Comparison of ENCODE assay signal across 14 cellular contexts in genomic region chr16:87705780-87706277, GRCh38. TPM values are rescaled to one million over a fixed set of nuclear protein-coding genes. Genes with fewer than 3 reads are reported as not detected.
DNase-seq lines count a peak whose midpoint lies in the region; ATAC-seq and TF ChIP-seq lines count a peak whose summit lies in the region.
"Had no signal": no experiment of that assay in that cellular context is flagged by ENCODE, and none has a peak within 500 bp of the region (broad histone marks: within the 10 kb centered on the region; RNA-seq: fewer than 3 reads in every experiment).

No MANE protein-coding gene starts in this region.

- no peaks in the 10 kb centered on the region for H3K9me3 Mint-ChIP-seq in endodermal cell
- H3K9me3 Mint-ChIP-seq: activated naive CD8-positive, alpha-beta T cell treated with anti-CD3 and anti-CD28 coated beads for 36 hours; H9; stimulated activated naive CD8-positive, alpha-beta T cell treated with anti-CD3 and anti-CD28 coated beads, Interleukin-15, amount 100 ng/mL, for 72 hours had no signal

- no peaks in the 10 kb centered on the region for H3K9me3 ChIP-seq in endodermal cell (ENCODE audit: control insufficient read depth, low read length)
- H3K9me3 ChIP-seq in upper lobe of left lung, result no peaks in the 10 kb centered on the region

- peaks cover 22% of the 10 kb centered on the region for H3K36me3 ChIP-seq in endodermal cell (ENCODE audit: control insufficient read depth, insufficient read depth, low read length)
- H3K36me3 ChIP-seq in upper lobe of left lung, result peaks cover 14 to 77% (median 47%) of the 10 kb centered on the region in 4 donors

- H3K4me3 ChIP-seq in endodermal cell (ENCODE audit: low read length), result no peak overlapping the region
- peak overlapping the region in 1 of 4 donors; percentile 33 for H3K4me3 ChIP-seq in upper lobe of left lung

- H3K4me3 Mint-ChIP-seq in endodermal cell, result peak overlapping the region; percentile 11
- H3K4me3 Mint-ChIP-seq: activated naive CD8-positive, alpha-beta T cell treated with anti-CD3 and anti-CD28 coated beads for 36 hours; H9; stimulated activated naive CD8-positive, alpha-beta T cell treated with anti-CD3 and anti-CD28 coated beads, Interleukin-15, amount 100 ng/mL, for 72 hours had no signal

- H3K27me3 Mint-ChIP-seq in endodermal cell (ENCODE audit: insufficient read depth), result no peaks in the 10 kb centered on the region
- H3K27me3 Mint-ChIP-seq: activated naive CD8-positive, alpha-beta T cell treated with anti-CD3 and anti-CD28 coated beads for 36 hours; stimulated activated naive CD8-positive, alpha-beta T cell treated with anti-CD3 and anti-CD28 coated beads, Interleukin-15, amount 100 ng/mL, for 72 hours had no signal

- peak in 1 of 2 donors; percentile 54 for ATAC-seq in upper lobe of left lung (ENCODE audit: low FRiP score in 2 of 2)
- ATAC-seq in HG03354 (IDR thresholded peaks at IDR 0.05; ENCODE audit: poor library complexity, severe bottlenecking, unreplicated experiment), result no peak
- ATAC-seq in HG03039 (IDR thresholded peaks at IDR 0.05; ENCODE audit: unreplicated experiment), result no peak
- ATAC-seq: stimulated activated naive CD8-positive, alpha-beta T cell treated with anti-CD3 and anti-CD28 coated beads, Interleukin-15, amount 100 ng/mL, for 72 hours had no signal

- TF ChIP-seq CTCF in endodermal cell (conservative IDR thresholded peaks at IDR 0.05) (no peak), upper lobe of left lung (IDR thresholded peaks at IDR 0.05) (no peak), GM10248 (IDR thresholded peaks at IDR 0.05; ENCODE audit: control extremely low read depth, extremely low read depth, low read depth, missing control alignments) (no peak)

- DNase-seq in NCI-H345 (lab: John Stamatoyannopoulos, UW) (peak; percentile 78), NCI-H345 treated with DMSO at 0.1 percent for 48 hours (lab: John Stamatoyannopoulos, UW; ENCODE audit: unreplicated experiment) (no peak), NCI-H774 (lab: John Stamatoyannopoulos, UW) (peak; percentile 82), endodermal cell (no peak), upper lobe of left lung (peak; percentile 65 to 87), GM10248 (ENCODE audit: extremely low spot score) (no peak)
- DNase-seq: activated CD4-positive, CD25-positive, alpha-beta regulatory T cell treated with anti-CD3 and anti-CD28 coated beads, Interleukin-2, amount 50 U/mL, for 72 hours; activated naive CD8-positive, alpha-beta T cell treated with anti-CD3 and anti-CD28 coated beads for 36 hours; H9; KG1; stimulated activated naive CD8-positive, alpha-beta T cell treated with anti-CD3 and anti-CD28 coated beads, Interleukin-15, amount 100 ng/mL, for 72 hours had no signal

- peaks cover 14% of the 10 kb centered on the region for H3K4me1 Mint-ChIP-seq in endodermal cell

- H3K27ac Mint-ChIP-seq in endodermal cell, result peak overlapping the region; percentile 77
- H3K27ac Mint-ChIP-seq: activated naive CD8-positive, alpha-beta T cell treated with anti-CD3 and anti-CD28 coated beads for 36 hours; stimulated activated naive CD8-positive, alpha-beta T cell treated with anti-CD3 and anti-CD28 coated beads, Interleukin-15, amount 100 ng/mL, for 72 hours had no signal

- H3K36me3 Mint-ChIP-seq in endodermal cell (ENCODE audit: low read depth), result peaks cover 52% of the 10 kb centered on the region

- H3K27me3 ChIP-seq in endodermal cell (ENCODE audit: control insufficient read depth, insufficient read depth, low read length, poor library complexity, severe bottlenecking) (no peaks in the 10 kb centered on the region), upper lobe of left lung (no peaks in the 10 kb centered on the region)

- POLR2A ChIA-PET in GM10248 (lab: Yijun Ruan, JAX), result no interaction called here

- TF ChIP-seq EP300 in upper lobe of left lung (IDR thresholded peaks at IDR 0.05), result no peak

- CTCF ChIA-PET in GM10248 (lab: Yijun Ruan, JAX), result interaction anchor here (1.1 to 1.3 kb wide), 2 partner anchors 63 to 165 kb away, joined by 3 read pairs; no protein-coding TSS in a partner anchor

- no peak for TF ChIP-seq POLR2A in upper lobe of left lung (IDR thresholded peaks at IDR 0.05)

- WGBS in endodermal cell (ENCODE audit: insufficient coverage in 1 of 2, insufficient read length in 1 of 2), 2 experiments, result 80 to 84% methylated on average over 11 to 27 of the region's 29 CpGs
- WGBS in upper lobe of left lung, 2 donors, result 60 to 67% methylated on average over 3 to 23 of the region's 29 CpGs

- H3K4me1 ChIP-seq in endodermal cell (ENCODE audit: control insufficient read depth, insufficient read depth, low read length) (peaks cover 9% of the 10 kb centered on the region), upper lobe of left lung (peaks cover 0 to 10% (median 1%) of the 10 kb centered on the region in 4 donors)

- H3K27ac ChIP-seq in endodermal cell (ENCODE audit: low read depth, low read length) (peak overlapping the region; percentile 89), upper lobe of left lung (no peak overlapping the region)
- H3K27ac ChIP-seq: epithelial cell of prostate had no signal

- no peak overlapping the region for H3K9ac ChIP-seq in endodermal cell (ENCODE audit: extremely low read depth, low read length, poor library complexity, severe bottlenecking)

RNA-seq across cellular contexts. Expression of gene KLHDC4, which starts 60.0 kb away (rescaled TPM):
- total RNA-seq in endodermal cell (10 to 100 TPM; 52.8 to 58.8 TPM), upper lobe of left lung (100 to 1,000 TPM in 2 of 6 donors, 10 to 100 TPM in 4; 30.7 to 248 (median 37.5) TPM)
- polyA plus RNA-seq in endodermal cell (2013, experiment 1 of 2), result 26.9 TPM
- 23.6 TPM for polyA plus RNA-seq in endodermal cell (2013, experiment 2 of 2)

Comparison
In these comparisons a context has a peak if more than half of its experiments do, and no peak if none do; other contexts are left out.
1. DNase-seq: peak in NCI-H345 (single experiment), NCI-H774 (single experiment) and upper lobe of left lung (2 of 2); none in NCI-H345 treated with DMSO at 0.1 percent for 48 hours (single experiment), endodermal cell (single experiment) and GM10248 (single experiment).